Comparison of ENCODE assay signal across 27 cellular contexts in genomic region chr3:32832193-32832592, GRCh38. TPM values are rescaled to one million over a fixed set of nuclear protein-coding genes. Genes with fewer than 3 reads are reported as not detected.
A peak's percentile ranks its signal among the peaks of the same experiment; 100 is the strongest.
DNase-seq lines count a peak whose midpoint lies in the region; FAIRE-seq and TF ChIP-seq lines count a peak whose summit lies in the region.
"Had no signal": no experiment of that assay in that cellular context is flagged by ENCODE, and none has a peak within 500 bp of the region (broad histone marks: within the 10 kb centered on the region; RNA-seq: fewer than 3 reads in every experiment).

No MANE protein-coding gene starts in this region.

- H3K79me2 ChIP-seq in H1 (ENCODE audit: control insufficient read depth in 1 of 2, insufficient read depth in 2 of 2, low read length in 2 of 2) (peaks cover 83 to 100% of the 10 kb centered on the region in 2 experiments), neural progenitor cell (ENCODE audit: low read depth) (peaks cover 100% of the 10 kb centered on the region)

- H3K9ac ChIP-seq in H1 (replicated peaks in 1 of 4; ENCODE audit: extremely low read depth in 1 of 4, low read depth in 3 of 4, low read length in 3 of 4) (no peak overlapping the region), neural progenitor cell (no peak overlapping the region)

- H4K8ac ChIP-seq in H1 (ENCODE audit: extremely low read depth, insufficient read depth, low read length): no peak overlapping the region

- H3K56ac ChIP-seq in H1 (replicated peaks; ENCODE audit: insufficient read length, low read depth, low read length): no peak overlapping the region

- no peak overlapping the region for H3K18ac ChIP-seq in H1 (ENCODE audit: extremely low read depth, low read length)

- no peak; a peak in 1 of 3 replicates for TF ChIP-seq POLR2A in H1 (IDR thresholded peaks at IDR 0.05; ENCODE audit: control extremely low read depth in 1 of 2, low read depth in 2 of 2, low read length in 2 of 2)

- no peaks in the 10 kb centered on the region; the same call in 1 of the 2 replicates for H3K36me3 ChIP-seq in Caco-2 (ENCODE audit: control insufficient read depth, insufficient read depth, low read length)
- H3K36me3 ChIP-seq in HEK293 (ENCODE audit: control insufficient read depth in 2 of 2, insufficient read depth in 1 of 2, low read length in 2 of 2): no peaks in the 10 kb centered on the region
- H3K36me3 ChIP-seq in H1 (ENCODE audit: control insufficient read depth in 2 of 4, insufficient read depth in 4 of 4, low read length in 3 of 4): peaks cover 0 to 24% (median 0%) of the 10 kb centered on the region in 4 experiments; a peak in 3 of 8 replicates
- H3K36me3 ChIP-seq in neural progenitor cell: peaks cover 3% of the 10 kb centered on the region
- H3K36me3 ChIP-seq in right atrium auricular region: no peaks in the 10 kb centered on the region
- H3K36me3 ChIP-seq: BE2C had no signal

- H4K20me1 ChIP-seq in H1 (replicated peaks in 1 of 2; ENCODE audit: control insufficient read depth in 1 of 2, insufficient read depth in 2 of 2, low read length in 2 of 2) (peaks cover 31 to 37% of the 10 kb centered on the region in 2 experiments), neural progenitor cell (ENCODE audit: low read depth) (peaks cover 100% of the 10 kb centered on the region)

- no peak overlapping the region for H2BK120ac ChIP-seq in H1 (replicated peaks; ENCODE audit: low read depth, low read length)

- intact Hi-C loops in Caco-2 (cut with micrococcal nuclease; ENCODE audit: unreplicated experiment): no loop called here

- no peak overlapping the region for H3K4me3 ChIP-seq in Caco-2 (ENCODE audit: low read depth, low read length)
- H3K4me3 ChIP-seq in HEK293 (ENCODE audit: low read depth, low read length): no peak overlapping the region
- H3K4me3 ChIP-seq in H1 (ENCODE audit: extremely low read depth in 1 of 4, insufficient read depth in 2 of 4, low read depth in 3 of 4, low read length in 4 of 4): peak overlapping the region in 1 of 4 experiments; percentile 57; a peak in 3 of 8 replicates
- no peak overlapping the region for H3K4me3 ChIP-seq in neural progenitor cell
- H3K4me3 ChIP-seq in right atrium auricular region: no peak overlapping the region
- H3K4me3 ChIP-seq: GM12878, K562, SK-N-MC had no signal

- no peak overlapping the region for H2BK12ac ChIP-seq in H1 (ENCODE audit: low read depth, low read length)

- H3K14ac ChIP-seq in H1 (ENCODE audit: insufficient read length): no peak overlapping the region

- H3K27ac ChIP-seq in HEK293 (ENCODE audit: extremely low read depth, low read depth, low read length): no peak overlapping the region
- H3K27ac ChIP-seq in H1 (ENCODE audit: low read depth, low read length): no peak overlapping the region
- H3K27ac ChIP-seq in neural progenitor cell: peak overlapping the region; percentile 70
- H3K27ac ChIP-seq in right atrium auricular region: no peak overlapping the region
- H3K27ac ChIP-seq: SK-N-MC had no signal

- H2BK5ac ChIP-seq in H1 (ENCODE audit: low read depth, low read length): no peak overlapping the region

- H3K4me1 Mint-ChIP-seq in Caco-2 (ENCODE audit: low read depth, unreplicated experiment) (peaks cover 41% of the 10 kb centered on the region), neural progenitor cell (peaks cover 65% of the 10 kb centered on the region)
- H3K4me1 Mint-ChIP-seq: CD8-positive, alpha-beta memory T cell had no signal

- WGBS in H1 (ENCODE audit: extremely low coverage in 1 of 2, insufficient coverage in 1 of 2, insufficient read length in 1 of 2, insufficient replicate concordance in 2 of 2, low coverage in 1 of 2, low lambda C conversion rate in 2 of 2, missing lambda C conversion rate in 1 of 2), 2 experiments: 87% methylated on average over 4 of the region's 4 CpGs; no CpG with 5 or more reads in 1 of the 2 experiments

- no peak overlapping the region for H3K4me3 Mint-ChIP-seq in Caco-2 (ENCODE audit: unreplicated experiment)
- H3K4me3 Mint-ChIP-seq in neural progenitor cell: no peak overlapping the region
- H3K4me3 Mint-ChIP-seq: CD14-positive monocyte; CD8-positive, alpha-beta memory T cell had no signal

- no peak overlapping the region for H2BK15ac ChIP-seq in H1 (ENCODE audit: low read length)

- DNase-seq in Caco-2 (no peak), H1 (ENCODE audit: low read depth in 1 of 2, low spot score in 2 of 2) (no peak), neural progenitor cell (ENCODE audit: low spot score) (no peak), right atrium auricular region (ENCODE audit: low spot score) (no peak), DMS153 treated with DMSO at 0.1 percent for 48 hours (lab: John Stamatoyannopoulos, UW; ENCODE audit: unreplicated experiment) (no peak), DMS53 (lab: John Stamatoyannopoulos, UW) (no peak)
- DNase-seq: 8988T; ACHN; BE2C; Calu3; CD8-positive, alpha-beta memory T cell; NCI-H1105 treated with DMSO at 0.1 percent for 48 hours; NCI-H146; NCI-H1930; NCI-H446; NCI-H524 treated with DMSO at 0.1 percent for 48 hours; NCI-H774; SIG-M5 had no signal

- H3K27me3 Mint-ChIP-seq in Caco-2 (ENCODE audit: insufficient read depth, unreplicated experiment) (no peaks in the 10 kb centered on the region), neural progenitor cell (ENCODE audit: insufficient read depth, low read depth) (no peaks in the 10 kb centered on the region)

- no peaks in the 10 kb centered on the region for H3K9me3 Mint-ChIP-seq in Caco-2 (ENCODE audit: unreplicated experiment)
- H3K9me3 Mint-ChIP-seq in neural progenitor cell: no peaks in the 10 kb centered on the region
- H3K9me3 Mint-ChIP-seq: CD14-positive monocyte; CD8-positive, alpha-beta memory T cell had no signal

- no peak overlapping the region for H3K23ac ChIP-seq in H1 (ENCODE audit: insufficient read length)

- H3K27ac Mint-ChIP-seq in Caco-2 (ENCODE audit: unreplicated experiment) (peak overlapping the region; percentile 32), neural progenitor cell (no peak overlapping the region)
- H3K27ac Mint-ChIP-seq: CD14-positive monocyte; CD8-positive, alpha-beta memory T cell had no signal

- peaks cover 50% of the 10 kb centered on the region for H3K4me1 ChIP-seq in Caco-2
- no peaks in the 10 kb centered on the region for H3K4me1 ChIP-seq in HEK293 (ENCODE audit: control insufficient read depth, insufficient read depth, low read length)
- H3K4me1 ChIP-seq in H1 (replicated peaks in 1 of 4; ENCODE audit: control insufficient read depth in 3 of 4, insufficient read depth in 4 of 4, low read length in 3 of 4): peaks cover 8 to 38% (median 27%) of the 10 kb centered on the region in 4 experiments
- peaks cover 65% of the 10 kb centered on the region for H3K4me1 ChIP-seq in neural progenitor cell
- H3K4me1 ChIP-seq in right atrium auricular region: no peaks in the 10 kb centered on the region
- H3K4me1 ChIP-seq: BE2C had no signal

- FAIRE-seq in H1 (lab: Jason Lieb, UNC): no peak
- FAIRE-seq: G401.6, GM12878, H54, K562, RCC 7860 had no signal

- POLR2A ChIA-PET in Caco-2 (lab: Charles Lee): no interaction called here
- POLR2A ChIA-PET in HEK293 (lab: Yijun Ruan, JAX): no interaction called here
- POLR2A ChIA-PET in H1 (lab: Charles Lee; ENCODE audit: partially characterized antibody): interaction anchor here (1.2 to 17.0 kb wide), 6 partner anchors 8 to 51 kb away, joined by 5 to 303 read pairs (median 46); partner anchors contain the start of gene TRIM71

- no peak overlapping the region for H2BK20ac ChIP-seq in H1 (ENCODE audit: low read length)

- TF ChIP-seq CTCF in Caco-2 (IDR thresholded peaks at IDR 0.05; ENCODE audit: insufficient read depth in 1 of 2, low read depth in 1 of 2, low read length in 1 of 2, severe bottlenecking in 1 of 2, unreplicated experiment in 1 of 2) (no peak), HEK293 (tag by site-specific recombination; IDR thresholded peaks at IDR 0.05) (no peak), H1 (IDR thresholded peaks at IDR 0.05; ENCODE audit: control extremely low read depth in 1 of 3, insufficient read depth in 1 of 3, low read depth in 1 of 3, low read length in 3 of 3) (no peak), neural progenitor cell (IDR thresholded peaks at IDR 0.05) (no peak), right atrium auricular region (IDR thresholded peaks at IDR 0.05) (no peak)

- H4K5ac ChIP-seq in H1 (ENCODE audit: insufficient read length, low read depth, low read length): no peak overlapping the region

- H3K4me2 ChIP-seq in H1 (ENCODE audit: insufficient read depth in 1 of 2, low read depth in 2 of 2, low read length in 2 of 2): peak overlapping the region; percentile 69 to 93
- no peak overlapping the region for H3K4me2 ChIP-seq in neural progenitor cell

- no peak overlapping the region for H2AFZ ChIP-seq in H1 (ENCODE audit: low read length)
- H2AFZ ChIP-seq in neural progenitor cell (replicated peaks): no peak overlapping the region

- CTCF ChIA-PET in Caco-2 (lab: Charles Lee): no interaction called here
- CTCF ChIA-PET in HEK293 (lab: Yijun Ruan, JAX): no interaction called here
- CTCF ChIA-PET in H1 (lab: Charles Lee; ENCODE audit: partially characterized antibody): interaction anchor here (1.2 to 1.6 kb wide), 3 partner anchors 13 to 74 kb away, joined by 3 to 7 read pairs (median 3); no protein-coding TSS in a partner anchor

- peaks cover 44% of the 10 kb centered on the region for H3K36me3 Mint-ChIP-seq in Caco-2 (ENCODE audit: insufficient read depth, unreplicated experiment)
- H3K36me3 Mint-ChIP-seq in neural progenitor cell: peaks cover 9% of the 10 kb centered on the region
- H3K36me3 Mint-ChIP-seq: CD14-positive monocyte; CD8-positive, alpha-beta memory T cell had no signal

- H3K23me2 ChIP-seq in H1 (ENCODE audit: low read depth, low read length): peaks cover 5% of the 10 kb centered on the region

- H2AK5ac ChIP-seq in H1 (ENCODE audit: low read depth, low read length): no peak overlapping the region

- H3K79me1 ChIP-seq in H1 (ENCODE audit: low read depth, low read length): no peaks in the 10 kb centered on the region

- no peak for TF ChIP-seq RAD21 in H1 (IDR thresholded peaks at IDR 0.05 in 1 of 2, conservative IDR thresholded peaks at IDR 0.05 in 1 of 2; ENCODE audit: low read depth in 2 of 2, low read length in 2 of 2)

- H3K27me3 ChIP-seq in Caco-2 (replicated peaks; ENCODE audit: control insufficient read depth, insufficient read depth, low read length): no peaks in the 10 kb centered on the region
- H3K27me3 ChIP-seq in H1 (replicated peaks in 1 of 4; ENCODE audit: control insufficient read depth in 3 of 4, extremely low read depth in 1 of 4, insufficient read depth in 3 of 4, low read length in 3 of 4): no peaks in the 10 kb centered on the region
- no peaks in the 10 kb centered on the region for H3K27me3 ChIP-seq in neural progenitor cell
- no peaks in the 10 kb centered on the region for H3K27me3 ChIP-seq in right atrium auricular region
- H3K27me3 ChIP-seq: BE2C had no signal

- BruUV-seq in Caco-2 (replicated peaks; lab: Mats Ljungman, UMichigan): no TSS peak

- H3K4ac ChIP-seq in H1 (replicated peaks; ENCODE audit: insufficient read length, low read depth, low read length): no peak overlapping the region

- H3K9me3 ChIP-seq in Caco-2: no peaks in the 10 kb centered on the region
- no peaks in the 10 kb centered on the region for H3K9me3 ChIP-seq in HEK293 (ENCODE audit: control insufficient read depth, insufficient read depth, low read depth, low read length)
- H3K9me3 ChIP-seq in H1 (ENCODE audit: insufficient read depth in 2 of 2, low read depth in 1 of 2, low read length in 1 of 2): no peaks in the 10 kb centered on the region
- no peaks in the 10 kb centered on the region for H3K9me3 ChIP-seq in neural progenitor cell (ENCODE audit: low read depth)
- no peaks in the 10 kb centered on the region for H3K9me3 ChIP-seq in right atrium auricular region
- H3K9me3 ChIP-seq: BE2C had no signal

- TF ChIP-seq EP300 in H1 (IDR thresholded peaks at IDR 0.05; ENCODE audit: borderline replicate concordance in 1 of 2, low read depth in 2 of 2, low read length in 2 of 2): no peak

- peaks cover 89% of the 10 kb centered on the region for H3F3A ChIP-seq in neural progenitor cell (ENCODE audit: low read depth)

- H4K91ac ChIP-seq in H1 (replicated peaks; ENCODE audit: insufficient read length, low read length): no peak overlapping the region

RNA-seq across cellular contexts. Expression of gene TRIM71, which starts 14.4 kb away (rescaled TPM):
- total RNA-seq in Caco-2 (2022) (67.5 and 68.4 TPM in 2 replicates), neural progenitor cell (ENCODE audit: low replicate concordance) (106 and 107 TPM in 2 replicates), right atrium auricular region (not detected)
- 293 and 296 TPM in 2 replicates for total RNA-seq in H1 (2021; fragmentation: NEBNext Ultra II Directional; extraction: Animal tissue kit (Norgen Biotek cat#: 25700))
- polyA plus RNA-seq in H1 (2011; rRNA removed): 53.7 and 69.5 TPM in 2 replicates
- 68.9 TPM for polyA plus RNA-seq in H1 (2011; cell fraction: cytosol; rRNA removed)
- 102 TPM for polyA plus RNA-seq in H1 (2011; cell fraction: nucleus; rRNA removed)
- 85.2 to 149 TPM (median 103 TPM) in 4 replicates for polyA plus RNA-seq in H1 (2012, experiment 1 of 2)
- polyA plus RNA-seq in H1 (2012, experiment 2 of 2): 12.6 TPM
- 97.8 TPM for polyA plus RNA-seq in H1 (2013, experiment 1 of 2)
- 89.4 TPM for polyA plus RNA-seq in H1 (2013, experiment 2 of 2)
- 269 and 275 TPM in 2 replicates for polyA minus RNA-seq in H1 (2011; rRNA and poly(A)+ RNA removed)
- 280 TPM for polyA minus RNA-seq in H1 (2011; cell fraction: cytosol; rRNA and poly(A)+ RNA removed)
- 319 TPM for polyA minus RNA-seq in H1 (2011; cell fraction: nucleus; rRNA and poly(A)+ RNA removed)
- total RNA-seq: Calu3, Daoy had no signal
- polyA plus RNA-seq: CD8-positive, alpha-beta memory T cell had no signal

Comparison
In these comparisons a context has a peak if more than half of its experiments do, and no peak if none do; other contexts are left out.
1. RNA of gene TRIM71, which starts 14.4 kb away (total RNA-seq): 293 to 296 TPM in H1, 106 to 107 TPM in neural progenitor cell and 67.5 to 68.4 TPM in Caco-2; not detected in right atrium auricular region; every median in the first group is over 10 times any median in the second.